12 cellular contexts compared by ENCODE assay signal in the genomic region with DNA sequence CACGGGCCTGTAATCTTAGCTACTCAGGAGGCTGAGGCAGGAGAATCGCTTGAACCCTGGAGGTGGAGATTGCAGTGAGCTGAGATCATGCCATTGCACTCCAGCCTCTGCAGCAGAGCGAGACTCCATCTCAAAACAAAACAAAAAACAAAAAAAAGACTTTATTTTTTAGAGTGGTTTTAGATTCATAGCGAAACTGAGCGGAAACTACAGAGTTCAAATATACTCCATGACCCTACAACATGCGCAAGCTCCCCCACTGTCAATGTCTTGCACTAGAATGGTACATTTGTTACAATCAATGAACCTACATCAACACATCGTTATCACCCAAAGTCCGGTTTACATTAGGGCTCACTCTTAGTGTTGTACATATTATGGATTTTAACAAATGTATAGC. TPM values are rescaled to one million over a fixed set of nuclear protein-coding genes. Genes with fewer than 3 reads are reported as not detected.
DNase-seq lines count a peak whose midpoint lies in the region; ATAC-seq and TF ChIP-seq lines count a peak whose summit lies in the region.
"Had no signal": no experiment of that assay in that cellular context is flagged by ENCODE, and none has a peak within 500 bp of the region (broad histone marks: within the 10 kb centered on the region; RNA-seq: fewer than 3 reads in every experiment).

No MANE protein-coding gene starts in this region.

- peak overlapping the region; percentile 79 for H3K27ac Mint-ChIP-seq in dendritic cell treated with granulocyte-macrophage colony-stimulating factor and Interleukin-4, amounts not matched to agents 40 ng/mL and 50 ng/mL, for 4 days
- no peak overlapping the region for H3K27ac Mint-ChIP-seq in chondrocyte (ENCODE audit: unreplicated experiment)
- H3K27ac Mint-ChIP-seq: T-helper 1 cell treated with Interleukin-12 subunit alpha and Interleukin-12 subunit beta and Interleukin-4 antibody, amounts not matched to agents 30 μg/mL and 1 μg/mL, for 36 hours had no signal

- no peaks in the 10 kb centered on the region for H3K9me3 Mint-ChIP-seq in dendritic cell treated with granulocyte-macrophage colony-stimulating factor and Interleukin-4, amounts not matched to agents 40 ng/mL and 50 ng/mL, for 4 days
- H3K9me3 Mint-ChIP-seq in chondrocyte (ENCODE audit: low read depth): no peaks in the 10 kb centered on the region

- H3K36me3 Mint-ChIP-seq in dendritic cell treated with granulocyte-macrophage colony-stimulating factor and Interleukin-4, amounts not matched to agents 40 ng/mL and 50 ng/mL, for 4 days (ENCODE audit: low read depth): no peaks in the 10 kb centered on the region
- H3K36me3 Mint-ChIP-seq in chondrocyte (ENCODE audit: low read depth): no peaks in the 10 kb centered on the region

- intact Hi-C loops in dendritic cell treated with granulocyte-macrophage colony-stimulating factor and Interleukin-4, amounts not matched to agents 40 ng/mL and 50 ng/mL, for 4 days (cut with micrococcal nuclease): no loop called here

- no peaks in the 10 kb centered on the region for H3K27me3 Mint-ChIP-seq in dendritic cell treated with granulocyte-macrophage colony-stimulating factor and Interleukin-4, amounts not matched to agents 40 ng/mL and 50 ng/mL, for 4 days
- no peaks in the 10 kb centered on the region for H3K27me3 Mint-ChIP-seq in chondrocyte (ENCODE audit: low read depth)

- TF ChIP-seq CTCF in chondrocyte (IDR thresholded peaks at IDR 0.05): no peak

- no peak for DNase-seq in chondrocyte (ENCODE audit: low spot score)
- no peak for DNase-seq in SK-N-DZ (ENCODE audit: low spot score)
- no peak for DNase-seq in OCI-M1 (lab: John Stamatoyannopoulos, UW)
- DNase-seq: activated gamma-delta T cell, left colon, NCI-H526, occipital lobe had no signal

- H3K4me3 Mint-ChIP-seq in dendritic cell treated with granulocyte-macrophage colony-stimulating factor and Interleukin-4, amounts not matched to agents 40 ng/mL and 50 ng/mL, for 4 days: no peak overlapping the region
- no peak overlapping the region for H3K4me3 Mint-ChIP-seq in chondrocyte (ENCODE audit: unreplicated experiment)
- H3K4me3 Mint-ChIP-seq: T-helper 1 cell treated with Interleukin-12 subunit alpha and Interleukin-12 subunit beta and Interleukin-4 antibody, amounts not matched to agents 30 μg/mL and 1 μg/mL, for 36 hours had no signal

- ATAC-seq in GM18861 (IDR thresholded peaks at IDR 0.05; ENCODE audit: unreplicated experiment): peak; percentile 43
- ATAC-seq in GM21447 (IDR thresholded peaks at IDR 0.05; ENCODE audit: unreplicated experiment): peak; percentile 30
- peak; percentile 35 for ATAC-seq in HG03103 (IDR thresholded peaks at IDR 0.05; ENCODE audit: low read depth, unreplicated experiment)
- ATAC-seq: left colon had no signal

- H3K4me1 Mint-ChIP-seq in dendritic cell treated with granulocyte-macrophage colony-stimulating factor and Interleukin-4, amounts not matched to agents 40 ng/mL and 50 ng/mL, for 4 days (ENCODE audit: low read depth): peaks cover 46% of the 10 kb centered on the region
- peaks cover 25% of the 10 kb centered on the region for H3K4me1 Mint-ChIP-seq in chondrocyte (ENCODE audit: low read depth)

RNA-seq across cellular contexts. Expression of a gene that starts 2.2 kb away (rescaled TPM):
- total RNA-seq in chondrocyte: 269 to 358 TPM (median 276 TPM) in 3 replicates
- polyA plus RNA-seq in SK-N-DZ (2014; cell fraction: cytosol; rRNA removed): 159 and 167 TPM in 2 replicates
- 53.6 and 60.6 TPM in 2 replicates for polyA plus RNA-seq in SK-N-DZ (2014; cell fraction: nucleus; rRNA removed)

RNA-seq across cellular contexts. Expression of a gene that starts 14.6 kb away (rescaled TPM):
- 80.5 to 96.4 TPM (median 95.4 TPM) in 3 replicates for total RNA-seq in chondrocyte
- polyA plus RNA-seq in SK-N-DZ (2014; cell fraction: cytosol; rRNA removed): 73.6 and 78.8 TPM in 2 replicates
- 32.1 and 37.3 TPM in 2 replicates for polyA plus RNA-seq in SK-N-DZ (2014; cell fraction: nucleus; rRNA removed)

RNA-seq across cellular contexts. Expression of a gene that starts 14.6 kb away (rescaled TPM):
- total RNA-seq in chondrocyte: 8.1 to 9.6 TPM (median 9.5 TPM) in 3 replicates
- polyA plus RNA-seq in SK-N-DZ (2014; cell fraction: cytosol; rRNA removed): 0.29 and 1.5 TPM in 2 replicates
- 0.50 and 1.2 TPM in 2 replicates for polyA plus RNA-seq in SK-N-DZ (2014; cell fraction: nucleus; rRNA removed)
